ENCODE assay signal across 12 cellular contexts in the genomic region with DNA sequence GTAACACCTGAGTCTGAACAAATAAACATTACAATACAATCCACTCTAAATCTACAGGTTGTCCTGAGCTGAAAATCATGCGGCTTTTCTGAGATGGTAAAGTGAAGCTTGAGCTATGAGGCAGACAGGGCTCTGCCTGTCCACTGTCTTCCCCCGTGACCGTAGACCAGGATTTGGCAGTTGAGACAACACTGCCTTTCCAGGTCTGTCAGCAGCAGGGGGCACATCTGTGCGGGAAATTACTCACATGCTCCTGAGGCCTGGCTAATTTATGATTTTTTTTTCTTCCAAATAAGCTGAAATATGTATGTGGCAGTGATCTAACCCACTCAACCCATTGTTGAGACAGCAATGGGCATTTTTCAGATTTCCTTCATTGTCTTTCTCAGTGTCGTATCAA.
DNase-seq lines count a peak whose midpoint lies in the region; ATAC-seq and TF ChIP-seq lines count a peak whose summit lies in the region.
"Had no signal": no experiment of that assay in that cellular context is flagged by ENCODE, and none has a peak within 500 bp of the region (broad histone marks: within the 10 kb centered on the region; RNA-seq: fewer than 3 reads in every experiment).

No MANE protein-coding gene starts in this region.

- intact Hi-C loops in A673 (cut with micrococcal nuclease; ENCODE audit: unreplicated experiment), result no loop called here

- H3K4me3 ChIP-seq in A673 (ENCODE audit: low read depth, low read length, poor library complexity, severe bottlenecking), result no peak overlapping the region
- H3K4me3 ChIP-seq: coronary artery, ovary had no signal

- TF ChIP-seq CTCF in A673 (conservative IDR thresholded peaks at IDR 0.05; ENCODE audit: low read depth, low read length), result no peak
- peak; percentile 45; the same call in 1 of the 2 replicates for TF ChIP-seq CTCF in HFFc6 (IDR thresholded peaks at IDR 0.05)

- CTCF ChIA-PET in A673 (lab: Charles Lee), result no interaction called here
- CTCF ChIA-PET in activated CD8-positive, alpha-beta T cell treated with anti-CD3 and anti-CD28 coated beads, Interleukin-2, amount 10 ng/mL, durations not matched to agents 7 days and 5 days (lab: Charles Lee), result no interaction called here

- no peak overlapping the region for H3K4me3 Mint-ChIP-seq in HFFc6
- H3K4me3 Mint-ChIP-seq in activated CD8-positive, alpha-beta T cell treated with anti-CD3 and anti-CD28 coated beads, Interleukin-2, amount 10 ng/mL, durations not matched to agents 7 days and 5 days, result no peak overlapping the region
- H3K4me3 Mint-ChIP-seq: immature natural killer cell had no signal

- no peak overlapping the region for H3K27ac ChIP-seq in A673 (ENCODE audit: low read depth, low read length, poor library complexity, severe bottlenecking)
- H3K27ac ChIP-seq: coronary artery, ovary had no signal

- BruUV-seq in A673 (replicated peaks; lab: Mats Ljungman, UMichigan), result no TSS peak

- peaks cover 20% of the 10 kb centered on the region for H3K9me3 ChIP-seq in A673 (ENCODE audit: low read depth, low read length, poor library complexity, severe bottlenecking)
- H3K9me3 ChIP-seq: ovary had no signal

- H3K4me1 Mint-ChIP-seq in HFFc6 (ENCODE audit: low read depth), result peaks cover 27% of the 10 kb centered on the region
- no peaks in the 10 kb centered on the region for H3K4me1 Mint-ChIP-seq in activated CD8-positive, alpha-beta T cell treated with anti-CD3 and anti-CD28 coated beads, Interleukin-2, amount 10 ng/mL, durations not matched to agents 7 days and 5 days (ENCODE audit: low read depth)
- H3K4me1 Mint-ChIP-seq: immature natural killer cell had no signal

- POLR2A ChIA-PET in A673 (lab: Charles Lee; ENCODE audit: low non-redundant PET), result no interaction called here
- POLR2A ChIA-PET in activated CD8-positive, alpha-beta T cell treated with anti-CD3 and anti-CD28 coated beads, Interleukin-2, amount 10 ng/mL, durations not matched to agents 7 days and 5 days (lab: Charles Lee), result no interaction called here

- H3K27me3 ChIP-seq in A673 (replicated peaks; ENCODE audit: insufficient read depth, low read depth, low read length, poor library complexity), result no peaks in the 10 kb centered on the region
- H3K27me3 ChIP-seq: ovary had no signal

- no peaks in the 10 kb centered on the region for H3K27me3 Mint-ChIP-seq in HFFc6 (ENCODE audit: insufficient read depth)
- H3K27me3 Mint-ChIP-seq in activated CD8-positive, alpha-beta T cell treated with anti-CD3 and anti-CD28 coated beads, Interleukin-2, amount 10 ng/mL, durations not matched to agents 7 days and 5 days (ENCODE audit: low read depth), result no peaks in the 10 kb centered on the region

- no peaks in the 10 kb centered on the region for H3K4me1 ChIP-seq in A673 (ENCODE audit: insufficient read depth, low read length, poor library complexity, severe bottlenecking)

- peaks cover 9% of the 10 kb centered on the region for H3K36me3 Mint-ChIP-seq in HFFc6 (ENCODE audit: low read depth)
- no peaks in the 10 kb centered on the region for H3K36me3 Mint-ChIP-seq in activated CD8-positive, alpha-beta T cell treated with anti-CD3 and anti-CD28 coated beads, Interleukin-2, amount 10 ng/mL, durations not matched to agents 7 days and 5 days (ENCODE audit: low read depth)
- H3K36me3 Mint-ChIP-seq: immature natural killer cell had no signal

- no peak for ATAC-seq in GM21825 (IDR thresholded peaks at IDR 0.05; ENCODE audit: unreplicated experiment)
- no peak for ATAC-seq in activated CD8-positive, alpha-beta T cell treated with anti-CD3 and anti-CD28 coated beads, Interleukin-2, amount 10 ng/mL, durations not matched to agents 7 days and 5 days

- peak; percentile 6 for DNase-seq in A673 (ENCODE audit: low spot score)
- no peak for DNase-seq in HFFc6
- DNase-seq in cerebellar cortex (ENCODE audit: low spot score), result peak; percentile 97
- peak; percentile 31 for DNase-seq in iPS-NIHi7 (ENCODE audit: extremely low spot score)
- DNase-seq in NK-92 (lab: John Stamatoyannopoulos, UW; ENCODE audit: unreplicated experiment), result no peak
- DNase-seq in kidney glomerular epithelial cell (lab: John Stamatoyannopoulos, UW), result no peak
- no peak for DNase-seq in activated CD8-positive, alpha-beta T cell treated with anti-CD3 and anti-CD28 coated beads, Interleukin-2, amount 10 ng/mL, durations not matched to agents 7 days and 5 days
- DNase-seq: immature natural killer cell, NCI-H2227 treated with DMSO at 0.1 percent for 48 hours had no signal

- H3K36me3 ChIP-seq in A673 (ENCODE audit: insufficient read depth, low read length, poor library complexity, severe bottlenecking), result no peaks in the 10 kb centered on the region
- H3K36me3 ChIP-seq: ovary had no signal

- H3K9me3 Mint-ChIP-seq in HFFc6, result peaks cover 5% of the 10 kb centered on the region; the same call in 1 of the 2 replicates
- H3K9me3 Mint-ChIP-seq in activated CD8-positive, alpha-beta T cell treated with anti-CD3 and anti-CD28 coated beads, Interleukin-2, amount 10 ng/mL, durations not matched to agents 7 days and 5 days (ENCODE audit: insufficient read depth), result peaks cover 23% of the 10 kb centered on the region

- no peak overlapping the region for H3K27ac Mint-ChIP-seq in HFFc6
- H3K27ac Mint-ChIP-seq in activated CD8-positive, alpha-beta T cell treated with anti-CD3 and anti-CD28 coated beads, Interleukin-2, amount 10 ng/mL, durations not matched to agents 7 days and 5 days, result no peak overlapping the region
- H3K27ac Mint-ChIP-seq: immature natural killer cell had no signal

Comparison
In these comparisons a context has a peak if more than half of its experiments do, and no peak if none do; other contexts are left out.
1. DNase-seq: peak in A673 (single experiment), cerebellar cortex (single experiment) and iPS-NIHi7 (single experiment); none in HFFc6 (single experiment), NK-92 (single experiment), kidney glomerular epithelial cell (single experiment) and activated CD8-positive, alpha-beta T cell treated with anti-CD3 and anti-CD28 coated beads, Interleukin-2, amount 10 ng/mL, durations not matched to agents 7 days and 5 days (single experiment).